In genomic region chr1:10152709-10153284, GRCh38 we compare ENCODE assay signal across 8 cellular contexts. TPM values are rescaled to one million over a fixed set of nuclear protein-coding genes. Genes with fewer than 3 reads are reported as not detected.
DNase-seq lines count a peak whose midpoint lies in the region; ATAC-seq and TF ChIP-seq lines count a peak whose summit lies in the region.

No MANE protein-coding gene starts in this region.

- H3K36me3 ChIP-seq in DOHH2 (ENCODE audit: control insufficient read depth, low read length) (no peaks in the 10 kb centered on the region), KMS-11 (ENCODE audit: insufficient read depth) (no peaks in the 10 kb centered on the region), tibial artery (peaks cover 5 to 44% (median 20%) of the 10 kb centered on the region in 3 donors)

- no peak overlapping the region for H2AFZ ChIP-seq in KMS-11 (ENCODE audit: low read depth)

- no peak overlapping the region for H3K9ac ChIP-seq in KMS-11

- H3K4me1 ChIP-seq in DOHH2 (ENCODE audit: control insufficient read depth, low read length) = no peaks in the 10 kb centered on the region
- no peaks in the 10 kb centered on the region for H3K4me1 ChIP-seq in KMS-11 (ENCODE audit: low read depth, poor library complexity, severe bottlenecking)
- peaks cover 0 to 38% (median 9%) of the 10 kb centered on the region in 4 donors for H3K4me1 ChIP-seq in tibial artery

- H3K4me2 ChIP-seq in DOHH2 (ENCODE audit: low read length) = no peak overlapping the region
- H3K4me2 ChIP-seq in KMS-11 = no peak overlapping the region

- intact Hi-C loops in tibial artery (cut with DNase I; ENCODE audit: low total_unique reads) = loop anchor here (5.0 kb wide), 2 partner anchors 120 to 210 kb away; partner anchors contain the start of genes LZIC, NMNAT1 and UBE4B

- peak; percentile 50 for DNase-seq in UCSD-AML1 (lab: John Stamatoyannopoulos, UW; ENCODE audit: unreplicated experiment)
- DNase-seq in ecto neural progenitor cell (ENCODE audit: low spot score) = peak; percentile 64
- peak; percentile 68 to 73 for DNase-seq in lung microvascular endothelial cell (ENCODE audit: low read depth in 2 of 2)
- peak; percentile 32 to 75 for DNase-seq in tibial artery

- ATAC-seq in HG02759 (IDR thresholded peaks at IDR 0.05; ENCODE audit: unreplicated experiment) (no peak), GM21786 (IDR thresholded peaks at IDR 0.05; ENCODE audit: unreplicated experiment) (no peak)

- no peak overlapping the region for H3K27ac ChIP-seq in DOHH2 (ENCODE audit: low read depth, low read length)
- no peak overlapping the region for H3K27ac ChIP-seq in KMS-11
- H3K27ac ChIP-seq in tibial artery = peak overlapping the region in 1 of 2 donors; percentile 36

- H3K27me3 ChIP-seq in DOHH2 (ENCODE audit: control insufficient read depth, low read length) (no peaks in the 10 kb centered on the region), KMS-11 (ENCODE audit: insufficient read depth, low read depth) (no peaks in the 10 kb centered on the region), tibial artery (no peaks in the 10 kb centered on the region)

- H3K4me3 ChIP-seq in DOHH2 (ENCODE audit: low read length) (no peak overlapping the region), KMS-11 (IDR thresholded peaks at IDR 0.05; ENCODE audit: insufficient read depth, low read depth, low read length) (no peak overlapping the region), tibial artery (no peak overlapping the region)

- H3K9me3 ChIP-seq in DOHH2 (ENCODE audit: control insufficient read depth, insufficient read depth, low read length) (no peaks in the 10 kb centered on the region), tibial artery (no peaks in the 10 kb centered on the region)

- no peaks in the 10 kb centered on the region for H3F3A ChIP-seq in DOHH2 (ENCODE audit: control insufficient read depth, insufficient read depth)

- H3K9me2 ChIP-seq in DOHH2 (replicated peaks; ENCODE audit: control insufficient read depth, low read length) = no peaks in the 10 kb centered on the region

- TF ChIP-seq CTCF in DOHH2 (IDR thresholded peaks at IDR 0.05; ENCODE audit: low read depth, low read length, poor library complexity, severe bottlenecking) = peak; percentile 68
- peak; percentile 66 for TF ChIP-seq CTCF in KMS-11 (conservative IDR thresholded peaks at IDR 0.05; ENCODE audit: low read depth, low read length)
- TF ChIP-seq CTCF in tibial artery (IDR thresholded peaks at IDR 0.05) = peak; percentile 65 to 67

- H3K79me2 ChIP-seq in DOHH2 (ENCODE audit: control insufficient read depth, low read length) = no peaks in the 10 kb centered on the region
- no peaks in the 10 kb centered on the region for H3K79me2 ChIP-seq in KMS-11 (ENCODE audit: insufficient read depth, low read depth)

- no peaks in the 10 kb centered on the region for H4K20me1 ChIP-seq in DOHH2 (ENCODE audit: control insufficient read depth, insufficient read depth, low read depth, low read length)
- no peaks in the 10 kb centered on the region for H4K20me1 ChIP-seq in KMS-11 (ENCODE audit: insufficient read depth)

RNA-seq across cellular contexts. Expression of gene KIF1B, which starts 57.6 kb away (rescaled TPM):
- total RNA-seq in lung microvascular endothelial cell = 19.4 and 27.6 TPM in 2 replicates
